Comparison of ENCODE assay signal across 1 cellular context in the genomic region with DNA sequence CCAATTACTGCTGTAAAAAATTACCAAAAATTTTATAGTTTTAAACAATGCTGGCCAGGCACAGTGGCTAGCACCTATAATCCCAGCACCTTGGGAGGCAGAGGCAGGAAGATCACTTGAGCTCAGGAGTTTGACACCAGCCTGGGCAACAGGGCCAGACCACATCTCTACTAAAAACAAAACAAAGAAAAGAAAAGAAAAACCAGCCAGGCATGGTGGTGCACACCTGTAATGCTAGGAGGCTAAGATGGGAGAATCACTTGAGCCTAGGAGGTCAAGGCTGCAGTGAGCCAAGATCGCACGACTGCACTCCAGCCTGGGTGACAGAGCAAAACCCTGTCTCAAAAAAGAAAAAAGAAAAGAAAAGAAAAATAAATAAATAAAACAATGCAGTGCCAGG.
TF ChIP-seq lines count a peak whose summit lies in the region.

No MANE protein-coding gene starts in this region.

TF ChIP-seq in IMR-90, 13 proteins besides CTCF, POLR2A, EP300 and RAD21 (continued from another document):
- TF ChIP-seq MXI1 (IDR thresholded peaks at IDR 0.05; ENCODE audit: borderline replicate concordance, low read depth, low read length) (no peak), MAZ (IDR thresholded peaks at IDR 0.05; ENCODE audit: borderline replicate concordance, low read depth, low read length) (no peak)
